ENCODE assay signal across 17 cellular contexts in the genomic region with DNA sequence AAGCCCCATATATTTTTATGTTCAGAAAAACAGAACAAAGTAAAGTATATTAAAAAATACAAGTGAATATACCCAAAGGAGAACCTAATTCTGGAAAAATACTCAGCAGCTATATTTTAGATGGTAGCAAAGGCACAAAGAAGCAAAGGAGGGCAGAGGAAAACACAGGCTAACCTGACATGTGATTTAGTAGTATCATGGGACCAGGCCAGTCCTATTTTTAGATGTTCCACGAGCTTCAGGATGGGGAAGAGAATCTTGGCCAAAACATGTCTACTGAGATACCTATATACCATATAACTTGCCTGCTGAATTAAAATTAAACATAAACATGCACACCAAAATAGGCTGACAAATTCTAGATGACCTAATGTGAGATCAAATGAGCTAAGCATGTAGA. TPM values are rescaled to one million over a fixed set of nuclear protein-coding genes. Genes with fewer than 3 reads are reported as not detected.
DNase-seq lines count a peak whose midpoint lies in the region; ATAC-seq, FAIRE-seq and TF ChIP-seq lines count a peak whose summit lies in the region.
"Had no signal": no experiment of that assay in that cellular context is flagged by ENCODE, and none has a peak within 500 bp of the region (broad histone marks: within the 10 kb centered on the region; RNA-seq: fewer than 3 reads in every experiment).

No MANE protein-coding gene starts in this region.

- no peak for TF ChIP-seq POLR2A in K562 (conservative IDR thresholded peaks at IDR 0.05)
- no peak for TF ChIP-seq POLR2A in gastroesophageal sphincter (IDR thresholded peaks at IDR 0.05)
- no peak for TF ChIP-seq POLR2A in transverse colon (IDR thresholded peaks at IDR 0.05)

- in situ Hi-C loops in K562 (cut with MboI), result no loop called here
- in situ Hi-C loops in transverse colon (cut with MboI; ENCODE audit: low pct_ligation_motif_present in 1 of 4, low pct_unique_long_range_greater_than_20kb in 1 of 4, low sequenced_read_pairs in 3 of 4), result no loop called here

- FAIRE-seq in K562 (lab: Jason Lieb, UNC), result no peak
- FAIRE-seq: pancreas, urothelium cell line had no signal

- H3K9me3 ChIP-seq in K562 (replicated peaks; ENCODE audit: control insufficient read depth, insufficient read depth, low read depth, low read length) (no peaks in the 10 kb centered on the region), gastroesophageal sphincter (no peaks in the 10 kb centered on the region), transverse colon (no peaks in the 10 kb centered on the region)
- H3K9me3 ChIP-seq: colonic mucosa, pancreas had no signal

- CTCF ChIA-PET in K562 (lab: Yijun Ruan, JAX; ENCODE audit: low intra/inter-chr PET ratio), result no interaction called here

- no peaks in the 10 kb centered on the region for H3K9me1 ChIP-seq in K562 (ENCODE audit: control insufficient read depth, insufficient read depth, low read length)

- WGBS in K562 (ENCODE audit: insufficient coverage, low coverage, missing lambda C conversion rate), result 7% methylated on average over 1 of the region's 1 CpG
- WGBS in gastroesophageal sphincter (ENCODE audit: low coverage in 1 of 2), 2 donors, result 0% methylated on average over 1 of the region's 1 CpG
- WGBS in transverse colon (ENCODE audit: low coverage in 1 of 2), 2 donors, result 47 to 63% methylated on average over 1 of the region's 1 CpG

- no peaks in the 10 kb centered on the region for H3K79me2 ChIP-seq in K562 (ENCODE audit: control insufficient read depth, insufficient read depth, low read length)

- ATAC-seq in K562 (no peak), gastroesophageal sphincter (peak; percentile 74), GM19324 (IDR thresholded peaks at IDR 0.05; ENCODE audit: low FRiP score, unreplicated experiment) (no peak)
- ATAC-seq: activated naive CD4-positive, alpha-beta T cell treated with anti-CD3 and anti-CD28 coated beads, Interleukin-2, amount 50 U/mL, for 72 hours; GM23338 had no signal

- TF ChIP-seq CTCF in K562 (IDR thresholded peaks at IDR 0.05 in 2 of 3, conservative IDR thresholded peaks at IDR 0.05 in 1 of 3; ENCODE audit: insufficient read depth in 2 of 3, low read depth in 1 of 3, low read length in 3 of 3) (no peak), gastroesophageal sphincter (IDR thresholded peaks at IDR 0.05) (no peak), transverse colon (IDR thresholded peaks at IDR 0.05) (no peak)

- BruUV-seq in K562 (replicated peaks; lab: Mats Ljungman, UMichigan), result no TSS peak

- intact Hi-C loops in K562 (cut with micrococcal nuclease), result no loop called here
- intact Hi-C loops in transverse colon (cut with DNase I; ENCODE audit: low total_unique reads), result no loop called here

- H3K4me3 ChIP-seq in K562 (no peak overlapping the region), gastroesophageal sphincter (no peak overlapping the region), transverse colon (no peak overlapping the region)
- H3K4me3 ChIP-seq: colonic mucosa, GM23338, pancreas had no signal

- POLR2A ChIA-PET in K562 (lab: Yijun Ruan, JAX), result interaction anchor here (0.7 to 1.2 kb wide), 3 partner anchors 32 to 122 kb away, joined by 3 to 5 read pairs (median 3); no protein-coding TSS in a partner anchor

- H3K27me3 ChIP-seq in K562 (ENCODE audit: control insufficient read depth in 2 of 2, insufficient read depth in 2 of 2, low read length in 2 of 2) (no peaks in the 10 kb centered on the region), gastroesophageal sphincter (no peaks in the 10 kb centered on the region), transverse colon (no peaks in the 10 kb centered on the region)
- H3K27me3 ChIP-seq: colonic mucosa, pancreas had no signal

- H3K27ac ChIP-seq in K562 (ENCODE audit: extremely low read depth, low read depth, low read length) (no peak overlapping the region), gastroesophageal sphincter (peak overlapping the region; percentile 11 to 72 (median 62)), transverse colon (peak overlapping the region; percentile 33 to 70 (median 50))
- H3K27ac ChIP-seq: colonic mucosa, pancreas had no signal

- TF ChIP-seq EP300 in K562 (IDR thresholded peaks at IDR 0.05; ENCODE audit: low read length) (no peak), gastroesophageal sphincter (IDR thresholded peaks at IDR 0.05) (no peak), transverse colon (IDR thresholded peaks at IDR 0.05; ENCODE audit: low read depth) (no peak)

- H3K4me1 ChIP-seq in K562 (replicated peaks in 1 of 2; ENCODE audit: control insufficient read depth in 2 of 2, insufficient read depth in 2 of 2, low read length in 2 of 2), result peaks cover 22 to 23% of the 10 kb centered on the region in 2 experiments; a peak in 4 of 5 replicates
- peaks cover 0 to 22% (median 7%) of the 10 kb centered on the region in 3 donors for H3K4me1 ChIP-seq in gastroesophageal sphincter
- H3K4me1 ChIP-seq in transverse colon, result peaks cover 0 to 19% (median 0%) of the 10 kb centered on the region in 4 donors
- H3K4me1 ChIP-seq: colonic mucosa, pancreas had no signal

- DNase-seq in K562 (ENCODE audit: extremely low read depth in 1 of 4, low spot score in 3 of 4), result no peak
- peak; percentile 11 for DNase-seq in middle frontal gyrus (ENCODE audit: extremely low spot score, low spot score)
- DNase-seq in transverse colon, result no peak
- no peak for DNase-seq in GM19238 (ENCODE audit: insufficient read length, low spot score)
- DNase-seq in NCI-H1092 treated with DMSO at 0.1 percent for 48 hours (lab: John Stamatoyannopoulos, UW), result no peak
- DNase-seq: activated CD4-positive, CD25-positive, alpha-beta regulatory T cell treated with anti-CD3 and anti-CD28 coated beads, Interleukin-2, amount 50 U/mL, for 72 hours; CD4-positive, alpha-beta T cell; colonic mucosa; NCI-H146; NCI-H446 treated with DMSO at 0.1 percent for 48 hours; stimulated activated CD4-positive, alpha-beta T cell treated with anti-CD3 and anti-CD28 coated beads, Interleukin-15, amount 100 ng/mL, for 24 hours had no signal

- no peaks in the 10 kb centered on the region for H4K20me1 ChIP-seq in K562 (replicated peaks; ENCODE audit: control insufficient read depth, insufficient read depth, low read length)

- TF ChIP-seq RAD21 in K562 (CRISPR knock-in tag; conservative IDR thresholded peaks at IDR 0.05 in 1 of 2, IDR thresholded peaks at IDR 0.05 in 1 of 2), result no peak

- no peak overlapping the region for H2AFZ ChIP-seq in K562 (ENCODE audit: low read depth, low read length)
- H2AFZ ChIP-seq: GM23338 had no signal

- no peak overlapping the region for H3K4me2 ChIP-seq in K562 (ENCODE audit: insufficient read depth, low read length)
- H3K4me2 ChIP-seq: GM23338 had no signal

- H3K36me3 ChIP-seq in K562 (ENCODE audit: control insufficient read depth, insufficient read depth, low read length), result peaks cover 19% of the 10 kb centered on the region; the same call in 2 of the 3 replicates
- peaks cover 0 to 30% of the 10 kb centered on the region in 2 donors for H3K36me3 ChIP-seq in gastroesophageal sphincter
- peaks cover 0 to 16% (median 0%) of the 10 kb centered on the region in 4 donors for H3K36me3 ChIP-seq in transverse colon

- H3K9ac ChIP-seq in K562 (ENCODE audit: insufficient read depth in 1 of 2, low read depth in 2 of 2, low read length in 2 of 2), result no peak overlapping the region

RNA-seq across cellular contexts. Expression of gene SMYD4, which starts 32.9 kb away (rescaled TPM):
- 48.3 and 51.8 TPM in 2 replicates for total RNA-seq in K562 (2011; cell fraction: chromatin; rRNA removed; ENCODE audit: low replicate concordance)
- 22.4 and 26.3 TPM in 2 replicates for total RNA-seq in K562 (2011; cell fraction: nucleolus; rRNA removed)
- total RNA-seq in K562 (2011; cell fraction: nucleoplasm; rRNA removed), result 28.6 and 37.3 TPM in 2 replicates
- total RNA-seq in K562 (2014; rRNA removed), result 5.2 and 5.4 TPM in 2 replicates
- 6.9 and 7.6 TPM in 2 replicates for total RNA-seq in K562 (2014; rRNA removed; fragmentation: Illumina TruSeq; extraction: Trizol)
- 6.9 and 7.2 TPM in 2 replicates for total RNA-seq in K562 (2015; rRNA removed; fragmentation: Illumina TruSeq; extraction: Trizol)
- total RNA-seq in K562 (2021), result 7.6 and 9.4 TPM in 2 replicates
- 10.2 and 12.9 TPM in 2 replicates for polyA plus RNA-seq in K562 (2011; rRNA removed)
- 5.4 and 8.5 TPM in 2 replicates for polyA plus RNA-seq in K562 (2011; cell fraction: cytosol; rRNA removed)
- 14.2 and 16.9 TPM in 2 replicates for polyA plus RNA-seq in K562 (2011; cell fraction: nucleus; rRNA removed)
- polyA plus RNA-seq in K562 (2012), result 4.8 and 6.3 TPM in 2 replicates
- polyA plus RNA-seq in K562 (2014; fragmentation: Illumina TruSeq; extraction: Trizol), result 6.2 and 6.7 TPM in 2 replicates
- polyA plus RNA-seq in K562 (2014; fragmentation: Nextera tagmentation; extraction: Ambion mirVana), result 1 to 10 TPM; 1.3 to 1.6 TPM
- polyA plus RNA-seq in K562 (2014; rRNA removed), result 5.0 and 7.8 TPM in 2 replicates
- 14.0 and 14.5 TPM in 2 replicates for polyA minus RNA-seq in K562 (2011; rRNA and poly(A)+ RNA removed)
- 6.4 and 7.1 TPM in 2 replicates for polyA minus RNA-seq in K562 (2011; cell fraction: cytosol; rRNA and poly(A)+ RNA removed)
- polyA minus RNA-seq in K562 (2011; cell fraction: nucleus; rRNA and poly(A)+ RNA removed), result 8.3 and 15.2 TPM in 2 replicates
- total RNA-seq in gastroesophageal sphincter, result 10 to 100 TPM in 2 of 4 donors, 1 to 10 TPM in 2; 8.1 to 14.0 (median 11.0) TPM
- total RNA-seq in transverse colon, result 10 to 100 TPM in 2 of 4 donors, 1 to 10 TPM in 2; 4.1 to 14.8 (median 9.0) TPM

RNA-seq across cellular contexts. Expression of gene RPA1, which starts 33.0 kb away (rescaled TPM):
- 32.1 and 33.8 TPM in 2 replicates for total RNA-seq in K562 (2011; cell fraction: chromatin; rRNA removed; ENCODE audit: low replicate concordance)
- total RNA-seq in K562 (2011; cell fraction: nucleolus; rRNA removed), result 20.5 and 24.3 TPM in 2 replicates
- total RNA-seq in K562 (2011; cell fraction: nucleoplasm; rRNA removed), result 25.4 and 29.5 TPM in 2 replicates
- total RNA-seq in K562 (2014; rRNA removed), result 42.0 and 49.1 TPM in 2 replicates
- total RNA-seq in K562 (2014; rRNA removed; fragmentation: Illumina TruSeq; extraction: Trizol), result 34.3 and 35.2 TPM in 2 replicates
- total RNA-seq in K562 (2015; rRNA removed; fragmentation: Illumina TruSeq; extraction: Trizol), result 27.6 and 28.5 TPM in 2 replicates
- total RNA-seq in K562 (2021), result 125 and 133 TPM in 2 replicates
- polyA plus RNA-seq in K562 (2011; rRNA removed), result 105 and 125 TPM in 2 replicates
- polyA plus RNA-seq in K562 (2011; cell fraction: cytosol; rRNA removed), result 46.2 and 66.5 TPM in 2 replicates
- polyA plus RNA-seq in K562 (2011; cell fraction: nucleus; rRNA removed), result 30.6 and 46.8 TPM in 2 replicates
- polyA plus RNA-seq in K562 (2012), result 54.1 and 60.1 TPM in 2 replicates
- polyA plus RNA-seq in K562 (2014; fragmentation: Illumina TruSeq; extraction: Trizol), result 53.9 and 56.0 TPM in 2 replicates
- 10 to 100 TPM; 25.2 to 40.4 TPM for polyA plus RNA-seq in K562 (2014; fragmentation: Nextera tagmentation; extraction: Ambion mirVana)
- 47.4 and 48.7 TPM in 2 replicates for polyA plus RNA-seq in K562 (2014; rRNA removed)
- polyA minus RNA-seq in K562 (2011; rRNA and poly(A)+ RNA removed), result 135 and 168 TPM in 2 replicates
- polyA minus RNA-seq in K562 (2011; cell fraction: cytosol; rRNA and poly(A)+ RNA removed), result 36.3 and 41.3 TPM in 2 replicates
- 13.2 and 15.4 TPM in 2 replicates for polyA minus RNA-seq in K562 (2011; cell fraction: nucleus; rRNA and poly(A)+ RNA removed)
- 10 to 100 TPM; 22.0 to 33.0 (median 25.2) TPM for total RNA-seq in gastroesophageal sphincter
- 100 to 1,000 TPM in 1 of 4 donors, 10 to 100 TPM in 2, 1 to 10 TPM in 1; 6.4 to 160 (median 23.9) TPM for total RNA-seq in transverse colon

RNA-seq across cellular contexts. Expression of gene SERPINF1, which starts 34.9 kb away (rescaled TPM):
- total RNA-seq in K562 (2011; cell fraction: chromatin; rRNA removed; ENCODE audit: low replicate concordance), result 49.3 and 78.6 TPM in 2 replicates
- total RNA-seq in K562 (2011; cell fraction: nucleolus; rRNA removed), result 114 and 121 TPM in 2 replicates
- 64.9 and 87.2 TPM in 2 replicates for total RNA-seq in K562 (2011; cell fraction: nucleoplasm; rRNA removed)
- total RNA-seq in K562 (2014; rRNA removed) (37.7 and 54.7 TPM in 2 replicates), K562 (2014; rRNA removed; fragmentation: Illumina TruSeq; extraction: Trizol) (21.5 and 27.5 TPM in 2 replicates), K562 (2015; rRNA removed; fragmentation: Illumina TruSeq; extraction: Trizol) (37.0 and 40.4 TPM in 2 replicates), K562 (2021) (34.5 and 44.2 TPM in 2 replicates), gastroesophageal sphincter (100 to 1,000 TPM; 136 to 634 (median 302) TPM), transverse colon (100 to 1,000 TPM in 3 of 4 donors, 10 to 100 TPM in 1; 88.3 to 340 (median 114) TPM)
- polyA plus RNA-seq in K562 (2011; rRNA removed) (66.9 and 85.2 TPM in 2 replicates), K562 (2014; fragmentation: Illumina TruSeq; extraction: Trizol) (44.8 and 53.4 TPM in 2 replicates), K562 (2014; fragmentation: Nextera tagmentation; extraction: Ambion mirVana) (1 to 10 TPM; 2.6 to 6.3 TPM), K562 (2014; rRNA removed) (42.4 and 78.9 TPM in 2 replicates)
- polyA plus RNA-seq in K562 (2011; cell fraction: cytosol; rRNA removed), result 137 and 141 TPM in 2 replicates
- 57.8 and 67.5 TPM in 2 replicates for polyA plus RNA-seq in K562 (2011; cell fraction: nucleus; rRNA removed)
- 34.1 and 98.1 TPM in 2 replicates for polyA plus RNA-seq in K562 (2012)
- polyA minus RNA-seq in K562 (2011; rRNA and poly(A)+ RNA removed), result 35.2 and 36.2 TPM in 2 replicates
- 21.5 and 27.6 TPM in 2 replicates for polyA minus RNA-seq in K562 (2011; cell fraction: cytosol; rRNA and poly(A)+ RNA removed)
- polyA minus RNA-seq in K562 (2011; cell fraction: nucleus; rRNA and poly(A)+ RNA removed), result 9.0 and 17.2 TPM in 2 replicates

RNA-seq across cellular contexts. Expression of gene SERPINF2, which starts 54.1 kb away (rescaled TPM):
- total RNA-seq in K562 (2011; cell fraction: chromatin; rRNA removed; ENCODE audit: low replicate concordance), result 0.25 TPM in 1 of 2 replicates, not detected in the other
- not detected in 2 replicates for total RNA-seq in K562 (2011; cell fraction: nucleolus; rRNA removed)
- not detected in 2 replicates for total RNA-seq in K562 (2011; cell fraction: nucleoplasm; rRNA removed)
- total RNA-seq in K562 (2014; rRNA removed) (not detected in 2 replicates), K562 (2014; rRNA removed; fragmentation: Illumina TruSeq; extraction: Trizol) (not detected in 2 replicates), K562 (2015; rRNA removed; fragmentation: Illumina TruSeq; extraction: Trizol) (not detected in 2 replicates), K562 (2021) (0.22 TPM in 2 replicates), gastroesophageal sphincter (1 to 10 TPM; 2.0 to 7.6 (median 5.1) TPM), transverse colon (10 to 100 TPM in 1 of 4 donors, 1 to 10 TPM in 2, not detected in 1; 3.2 to 10.5 (median 3.4) TPM)
- polyA plus RNA-seq in K562 (2011; rRNA removed) (0.04 TPM in 1 of 2 replicates, not detected in the other), K562 (2014; fragmentation: Illumina TruSeq; extraction: Trizol) (not detected in 2 replicates), K562 (2014; fragmentation: Nextera tagmentation; extraction: Ambion mirVana) (not detected), K562 (2014; rRNA removed) (not detected in 2 replicates)
- 0.03 TPM in 1 of 2 replicates, not detected in the other for polyA plus RNA-seq in K562 (2011; cell fraction: cytosol; rRNA removed)
- polyA plus RNA-seq in K562 (2011; cell fraction: nucleus; rRNA removed), result 0.07 TPM in 1 of 2 replicates, not detected in the other
- 0.03 and 0.06 TPM in 2 replicates for polyA plus RNA-seq in K562 (2012)
- polyA minus RNA-seq in K562 (2011; rRNA and poly(A)+ RNA removed), result not detected in 2 replicates
- polyA minus RNA-seq in K562 (2011; cell fraction: cytosol; rRNA and poly(A)+ RNA removed), result 0.91 TPM in 1 of 2 replicates, not detected in the other
- not detected in 2 replicates for polyA minus RNA-seq in K562 (2011; cell fraction: nucleus; rRNA and poly(A)+ RNA removed)
